In genomic region chr12:47715393-47715876, GRCh38 we compare ENCODE assay signal across 8 cellular contexts. TPM values are rescaled to one million over a fixed set of nuclear protein-coding genes. Genes with fewer than 3 reads are reported as not detected.
DNase-seq lines count a peak whose midpoint lies in the region; TF ChIP-seq lines count a peak whose summit lies in the region.

No MANE protein-coding gene starts in this region.

- H3K4me1 Mint-ChIP-seq in HFFc6 (ENCODE audit: low read depth): peaks cover 22% of the 10 kb centered on the region

- intact Hi-C loops in adrenal gland (cut with DNase I): loop anchor here (5.0 to 10.0 kb wide), 2 partner anchors 122 to 229 kb away; no protein-coding TSS in a partner anchor

- TF ChIP-seq CTCF in HFFc6 (IDR thresholded peaks at IDR 0.05) (peak; percentile 94), adrenal gland (IDR thresholded peaks at IDR 0.05) (peak; percentile 60 to 93 (median 88)), right atrium auricular region (IDR thresholded peaks at IDR 0.05) (peak; percentile 61 to 83)

- no peaks in the 10 kb centered on the region for H3K9me3 Mint-ChIP-seq in HFFc6

- no peaks in the 10 kb centered on the region for H3K36me3 ChIP-seq in adrenal gland (replicated peaks in 1 of 2)
- H3K36me3 ChIP-seq in right atrium auricular region: no peaks in the 10 kb centered on the region

- TF ChIP-seq POLR2A in adrenal gland (IDR thresholded peaks at IDR 0.05): no peak

- H3K4me1 ChIP-seq in adrenal gland (replicated peaks in 1 of 2) (peaks cover 24 to 37% of the 10 kb centered on the region in 2 donors), right atrium auricular region (peaks cover 0 to 46% of the 10 kb centered on the region in 2 donors)

- no peaks in the 10 kb centered on the region for H3K27me3 Mint-ChIP-seq in HFFc6 (ENCODE audit: insufficient read depth)

- no peaks in the 10 kb centered on the region for H3K36me3 Mint-ChIP-seq in HFFc6 (ENCODE audit: low read depth)

- DNase-seq in ELR (ENCODE audit: low read depth): peak; percentile 81
- peak; percentile 57 for DNase-seq in HFFc6
- DNase-seq in NCI-H1417 treated with DMSO at 0.1 percent for 48 hours (lab: John Stamatoyannopoulos, UW): peak; percentile 15
- peak; percentile 85 for DNase-seq in SW480 (ENCODE audit: low spot score)
- DNase-seq in adrenal gland: peak; percentile 80 to 93 (median 86)
- DNase-seq in right atrium auricular region (ENCODE audit: low spot score): peak; percentile 82
- peak; percentile 78 for DNase-seq in retina
- no peak for DNase-seq in T1000 (lab: John Stamatoyannopoulos, UW)

- no peaks in the 10 kb centered on the region for H3K9me3 ChIP-seq in adrenal gland (replicated peaks in 1 of 3)
- no peaks in the 10 kb centered on the region for H3K9me3 ChIP-seq in right atrium auricular region

- no peak overlapping the region for H3K4me3 ChIP-seq in adrenal gland
- H3K4me3 ChIP-seq in right atrium auricular region: no peak overlapping the region

- peak overlapping the region; percentile 59 for H3K4me3 Mint-ChIP-seq in HFFc6

- peak overlapping the region in 3 of 5 donors; percentile 63 to 82 (median 71) for H3K27ac ChIP-seq in adrenal gland
- H3K27ac ChIP-seq in right atrium auricular region: peak overlapping the region; percentile 84 to 96

- H3K27me3 ChIP-seq in adrenal gland: no peaks in the 10 kb centered on the region
- no peaks in the 10 kb centered on the region for H3K27me3 ChIP-seq in right atrium auricular region

- 3 to 12% (median 9%) methylated on average over 9 to 10 of the region's 10 CpGs for WGBS in adrenal gland, 4 donors

- H3K27ac Mint-ChIP-seq in HFFc6: no peak overlapping the region

RNA-seq across cellular contexts. Expression of gene RPAP3, which starts 9.6 kb away (rescaled TPM):
- total RNA-seq in HFFc6 (2021; fragmentation: NEBNext Ultra II Directional; extraction: Animal tissue kit (Norgen Biotek cat#: 25700)): 10 to 100 TPM; 26.3 to 43.4 (median 39.0) TPM
- total RNA-seq in adrenal gland: 10 to 100 TPM in 7 of 8 donors, 1 to 10 TPM in 1; 9.1 to 26.5 (median 16.7) TPM
- polyA plus RNA-seq in adrenal gland: 10 to 100 TPM in 1 of 3 donors, 1 to 10 TPM in 2; 7.3 to 56.1 (median 7.3) TPM
- 10 to 100 TPM; 12.2 to 14.3 TPM for total RNA-seq in right atrium auricular region

RNA-seq across cellular contexts. Expression of gene ENDOU, which starts 9.9 kb away (rescaled TPM):
- total RNA-seq in HFFc6 (2021; fragmentation: NEBNext Ultra II Directional; extraction: Animal tissue kit (Norgen Biotek cat#: 25700)): under 1 TPM in 1 of 6 experiments, not detected in 5; 0.11 TPM
- total RNA-seq in adrenal gland (1 to 10 TPM in 3 of 8 donors, under 1 TPM in 2, not detected in 3; 0.18 to 2.6 (median 1.1) TPM), right atrium auricular region (1 to 10 TPM in 1 of 2 donors, under 1 TPM in 1; 0.55 to 2.1 TPM)
- under 1 TPM; 0.11 to 0.51 (median 0.16) TPM for polyA plus RNA-seq in adrenal gland

RNA-seq across cellular contexts. Expression of gene RAPGEF3, which starts 43.2 kb away (rescaled TPM):
- total RNA-seq in HFFc6 (2021; fragmentation: NEBNext Ultra II Directional; extraction: Animal tissue kit (Norgen Biotek cat#: 25700)): 1 to 10 TPM; 2.0 to 4.1 (median 3.1) TPM
- total RNA-seq in adrenal gland: 10 to 100 TPM in 3 of 8 donors, 1 to 10 TPM in 5; 2.4 to 14.6 (median 9.3) TPM
- polyA plus RNA-seq in adrenal gland: 10 to 100 TPM in 2 of 3 donors, 1 to 10 TPM in 1; 1.4 to 69.4 (median 43.8) TPM
- total RNA-seq in right atrium auricular region: 10 to 100 TPM; 19.8 to 26.8 TPM

RNA-seq across cellular contexts. Expression of gene SLC48A1, which starts 57.6 kb away (rescaled TPM):
- total RNA-seq in HFFc6 (2021; fragmentation: NEBNext Ultra II Directional; extraction: Animal tissue kit (Norgen Biotek cat#: 25700)): 10 to 100 TPM; 18.8 to 24.5 (median 21.0) TPM
- total RNA-seq in adrenal gland: 10 to 100 TPM; 52.5 to 91.9 (median 73.6) TPM
- 10 to 100 TPM; 36.3 to 51.0 (median 44.8) TPM for polyA plus RNA-seq in adrenal gland
- total RNA-seq in right atrium auricular region: 10 to 100 TPM; 48.9 to 52.0 TPM
